7 cellular contexts compared by ENCODE assay signal in genomic region chr16:67666032-67666537, GRCh38. TPM values are rescaled to one million over a fixed set of nuclear protein-coding genes. Genes with fewer than 3 reads are reported as not detected.
DNase-seq lines count a peak whose midpoint lies in the region; FAIRE-seq and TF ChIP-seq lines count a peak whose summit lies in the region.

No MANE protein-coding gene starts in this region.

- 3% methylated on average over 44 of the region's 44 CpGs for WGBS in HUES64
- WGBS in stomach, 5 donors, result 0 to 2% (median 1%) methylated on average over 7 to 44 of the region's 44 CpGs

- DNase-seq in GM12864 (ENCODE audit: low read depth) (no peak), astrocyte of the cerebellum (ENCODE audit: low read depth) (no peak), kidney (peak; percentile 87), stomach (no peak), NCI-H128 (lab: John Stamatoyannopoulos, UW; ENCODE audit: unreplicated experiment) (no peak), GOT3 (lab: John Stamatoyannopoulos, UW) (no peak)

- H3K9ac ChIP-seq in HUES64 (ENCODE audit: low read depth, low read length) (peak overlapping the region; percentile 29; the same call in 1 of the 2 replicates), kidney (ENCODE audit: low read length in 2 of 2) (peak overlapping the region in 1 of 2 donors; percentile 3)

- H3K4me3 ChIP-seq in GM12864 (ENCODE audit: low read depth, low read length), result peak overlapping the region; percentile 80
- peak overlapping the region; percentile 76 for H3K4me3 ChIP-seq in HUES64 (ENCODE audit: low read length)
- H3K4me3 ChIP-seq in astrocyte of the cerebellum (ENCODE audit: low read depth, low read length), result peak overlapping the region; percentile 64
- peak overlapping the region; percentile 28 to 79 for H3K4me3 ChIP-seq in kidney (ENCODE audit: low read length in 2 of 2)
- H3K4me3 ChIP-seq in stomach, result peak overlapping the region; percentile 84 to 96 (median 90)

- TF ChIP-seq EP300 in stomach (IDR thresholded peaks at IDR 0.05), result no peak

- 0 out of 2 replicates have a peak overlapping the region, but pooled peaks have one; percentile 13 for H3K27ac ChIP-seq in HUES64 (ENCODE audit: low read depth, low read length)
- H3K27ac ChIP-seq in kidney (ENCODE audit: low read depth in 2 of 2, low read length in 2 of 2), result peak overlapping the region in 1 of 2 donors; percentile 92
- peak overlapping the region in 4 of 5 donors; percentile 82 to 93 (median 88) for H3K27ac ChIP-seq in stomach

- H3K4me1 ChIP-seq in HUES64 (ENCODE audit: insufficient read depth, low read length) (peaks cover 4% of the 10 kb centered on the region; the same call in 1 of the 2 replicates), kidney (ENCODE audit: control insufficient read depth in 1 of 2, insufficient read depth in 1 of 2, low read depth in 1 of 2, low read length in 2 of 2) (peaks cover 11 to 29% of the 10 kb centered on the region in 2 donors), stomach (peaks cover 32 to 50% (median 43%) of the 10 kb centered on the region in 4 donors)

- intact Hi-C loops in kidney (cut with DNase I), result no loop called here
- intact Hi-C loops in stomach (cut with DNase I; ENCODE audit: low total_unique reads), result no loop called here

- TF ChIP-seq CTCF in GM12864 (IDR thresholded peaks at IDR 0.05; ENCODE audit: low read depth, low read length, missing control alignments) (no peak), astrocyte of the cerebellum (IDR thresholded peaks at IDR 0.05; ENCODE audit: low read depth, low read length, missing control alignments) (no peak), kidney (IDR thresholded peaks at IDR 0.05; ENCODE audit: borderline replicate concordance, extremely low read depth, insufficient read depth) (no peak), stomach (IDR thresholded peaks at IDR 0.05) (no peak)

- no peak for FAIRE-seq in kidney (lab: Jason Lieb, UNC)

- peaks cover 6% of the 10 kb centered on the region; the same call in 1 of the 2 replicates for H3K27me3 ChIP-seq in HUES64 (ENCODE audit: insufficient read depth, low read length)
- no peaks in the 10 kb centered on the region for H3K27me3 ChIP-seq in stomach

- H3K9me3 ChIP-seq in HUES64 (ENCODE audit: insufficient read depth, low read depth, low read length) (no peaks in the 10 kb centered on the region), kidney (ENCODE audit: control insufficient read depth in 1 of 2, low read length in 2 of 2) (no peaks in the 10 kb centered on the region), stomach (no peaks in the 10 kb centered on the region)

- no peak for TF ChIP-seq POLR2A in stomach (IDR thresholded peaks at IDR 0.05)

- in situ Hi-C loops in astrocyte of the cerebellum (cut with HindIII; ENCODE audit: low sequenced_read_pairs), result no loop called here

- H3K36me3 ChIP-seq in HUES64 (ENCODE audit: insufficient read depth, low read length), result no peaks in the 10 kb centered on the region
- H3K36me3 ChIP-seq in kidney (ENCODE audit: control insufficient read depth in 1 of 2, insufficient read depth in 2 of 2, low read length in 2 of 2), result peaks cover 0 to 3% of the 10 kb centered on the region in 2 donors
- peaks cover 9 to 23% (median 15%) of the 10 kb centered on the region in 4 donors for H3K36me3 ChIP-seq in stomach

RNA-seq across cellular contexts. Expression of gene ENKD1, which starts 0.5 kb away (rescaled TPM):
- 6.5 TPM for polyA plus RNA-seq in HUES64 (2013, experiment 1 of 2)
- polyA plus RNA-seq in HUES64 (2013, experiment 2 of 2), result 9.9 TPM
- total RNA-seq in kidney (30.2 TPM), stomach (100 to 1,000 TPM in 1 of 5 donors, 10 to 100 TPM in 2, 1 to 10 TPM in 2; 5.8 to 113 (median 10.4) TPM)
- polyA plus RNA-seq in kidney (ENCODE audit: insufficient read depth, low read depth, low replicate concordance) (38.3 TPM), stomach (10 to 100 TPM; 19.7 to 31.5 (median 20.5) TPM)

RNA-seq across cellular contexts. Expression of gene C16orf86, which starts 0.5 kb away (rescaled TPM):
- 0.45 TPM for polyA plus RNA-seq in HUES64 (2013, experiment 1 of 2)
- 1.3 TPM for polyA plus RNA-seq in HUES64 (2013, experiment 2 of 2)
- 6.6 TPM for total RNA-seq in kidney
- polyA plus RNA-seq in kidney (ENCODE audit: insufficient read depth, low read depth, low replicate concordance), result 11.2 TPM
- 10 to 100 TPM in 1 of 5 donors, 1 to 10 TPM in 1, not detected in 3; 3.5 to 83.0 TPM for total RNA-seq in stomach
- polyA plus RNA-seq in stomach, result 1 to 10 TPM; 3.2 to 3.6 (median 3.4) TPM

RNA-seq across cellular contexts. Expression of gene PARD6A, which starts 5.3 kb away (rescaled TPM):
- 7.2 TPM for polyA plus RNA-seq in HUES64 (2013, experiment 1 of 2)
- 6.1 TPM for polyA plus RNA-seq in HUES64 (2013, experiment 2 of 2)
- total RNA-seq in kidney, result 6.1 TPM
- 17.1 TPM for polyA plus RNA-seq in kidney (ENCODE audit: insufficient read depth, low read depth, low replicate concordance)
- total RNA-seq in stomach, result 10 to 100 TPM in 3 of 5 donors, 1 to 10 TPM in 2; 1.1 to 56.7 (median 14.6) TPM
- 1 to 10 TPM; 3.5 to 7.2 (median 7.0) TPM for polyA plus RNA-seq in stomach

RNA-seq across cellular contexts. Expression of gene ACD, which starts 6.0 kb away (rescaled TPM):
- polyA plus RNA-seq in HUES64 (2013, experiment 1 of 2), result 28.5 TPM
- 37.8 TPM for polyA plus RNA-seq in HUES64 (2013, experiment 2 of 2)
- total RNA-seq in kidney (15.2 TPM), stomach (10 to 100 TPM in 2 of 5 donors, 1 to 10 TPM in 2, under 1 TPM in 1; 0.87 to 30.3 (median 5.3) TPM)
- polyA plus RNA-seq in kidney (ENCODE audit: insufficient read depth, low read depth, low replicate concordance) (20.0 TPM), stomach (10 to 100 TPM; 12.0 to 17.1 (median 16.2) TPM)

RNA-seq across cellular contexts. Expression of gene CARMIL2, which starts 21.1 kb away (rescaled TPM):
- polyA plus RNA-seq in HUES64 (2013, experiment 1 of 2), result 12.9 TPM
- polyA plus RNA-seq in HUES64 (2013, experiment 2 of 2), result 13.6 TPM
- 7.1 TPM for total RNA-seq in kidney
- 0.30 TPM for polyA plus RNA-seq in kidney (ENCODE audit: insufficient read depth, low read depth, low replicate concordance)
- 10 to 100 TPM in 1 of 5 donors, 1 to 10 TPM in 2, under 1 TPM in 2; 0.18 to 28.1 (median 1.0) TPM for total RNA-seq in stomach
- polyA plus RNA-seq in stomach, result 1 to 10 TPM in 2 of 3 donors, under 1 TPM in 1; 0.46 to 2.4 (median 2.0) TPM
